23 cellular contexts compared by ENCODE assay signal in genomic region chr2:86281066-86281700, GRCh38. TPM values are rescaled to one million over a fixed set of nuclear protein-coding genes. Genes with fewer than 3 reads are reported as not detected.
"Had no signal": no experiment of that assay in that cellular context is flagged by ENCODE, and none has a peak within 500 bp of the region (broad histone marks: within the 10 kb centered on the region; RNA-seq: fewer than 3 reads in every experiment).

No MANE protein-coding gene starts in this region.

- H3K36me3 Mint-ChIP-seq: activated CD4-positive, alpha-beta memory T cell treated with anti-CD3 and anti-CD28 coated beads for 36 hours; activated naive CD4-positive, alpha-beta T cell treated with anti-CD3 and anti-CD28 coated beads, Interleukin-2, amount 50 U/mL, for 72 hours; naive B cell had no signal

- H3K4me1 Mint-ChIP-seq: activated B cell treated with CpG ODN at 0.5 μM for 24 hours, naive B cell had no signal

- H3K4me3 ChIP-seq: ascending aorta, dorsolateral prefrontal cortex, heart left ventricle, thyroid gland had no signal

- H3K36me3 ChIP-seq: heart left ventricle, thyroid gland had no signal

- DNase-seq: activated B cell treated with CpG ODN at 0.5 μM for 24 hours; activated CD4-positive, alpha-beta memory T cell treated with anti-CD3 and anti-CD28 coated beads for 36 hours; activated CD4-positive, alpha-beta T cell treated with anti-CD3 and anti-CD28 coated beads for 4 hours; activated gamma-delta T cell treated with Interleukin-2 at 50 U/mL for 16 hours; activated T-cell treated with anti-CD3 and anti-CD28 coated beads, Interleukin-2, amount 50 U/mL, for 1 hour; central memory CD4-positive, alpha-beta T cell; dorsolateral prefrontal cortex; effector memory CD8-positive, alpha-beta T cell; naive B cell; occipital lobe; retina; stimulated activated CD4-positive, alpha-beta T cell treated with anti-CD3 and anti-CD28 coated beads, Interleukin-12 subunit alpha, Interleukin-12 subunit beta, amount 100 ng/mL, for 4 hours; stimulated activated CD4-positive, alpha-beta T cell treated with anti-CD3 and anti-CD28 coated beads, Interleukin-4, amount 100 ng/mL, for 4 hours; stimulated activated naive CD8-positive, alpha-beta T cell treated with anti-CD3 and anti-CD28 coated beads, Interleukin-15, Interleukin-2, amounts not matched to agents 100 U/mL and 50 U/mL, for 24 hours; substantia nigra; T1000; thyroid gland had no signal

- H3K9me3 ChIP-seq: ascending aorta, heart left ventricle, thyroid gland had no signal

- ATAC-seq: activated naive CD4-positive, alpha-beta T cell treated with anti-CD3 and anti-CD28 coated beads, Interleukin-2, amount 50 U/mL, for 72 hours; effector memory CD8-positive, alpha-beta T cell; esophagus mucosa; stimulated activated naive CD8-positive, alpha-beta T cell treated with anti-CD3 and anti-CD28 coated beads, Interleukin-15, Interleukin-2, amounts not matched to agents 100 U/mL and 50 U/mL, for 24 hours had no signal

- H3K9me3 Mint-ChIP-seq: activated B cell treated with CpG ODN at 0.5 μM for 24 hours; activated CD4-positive, alpha-beta memory T cell treated with anti-CD3 and anti-CD28 coated beads for 36 hours; activated naive CD4-positive, alpha-beta T cell treated with anti-CD3 and anti-CD28 coated beads, Interleukin-2, amount 50 U/mL, for 72 hours; effector memory CD8-positive, alpha-beta T cell; naive B cell; neural crest cell; T-helper 1 cell treated with Interleukin-12 subunit alpha and Interleukin-12 subunit beta and Interleukin-4 antibody, amounts not matched to agents 30 μg/mL and 1 μg/mL, for 36 hours had no signal

- H3K27ac ChIP-seq: ascending aorta, thyroid gland had no signal

- H3K27ac Mint-ChIP-seq: activated B cell treated with CpG ODN at 0.5 μM for 24 hours; activated CD4-positive, alpha-beta memory T cell treated with anti-CD3 and anti-CD28 coated beads for 36 hours; activated naive CD4-positive, alpha-beta T cell treated with anti-CD3 and anti-CD28 coated beads, Interleukin-2, amount 50 U/mL, for 72 hours; effector memory CD8-positive, alpha-beta T cell; naive B cell; T-helper 1 cell treated with Interleukin-12 subunit alpha and Interleukin-12 subunit beta and Interleukin-4 antibody, amounts not matched to agents 30 μg/mL and 1 μg/mL, for 36 hours had no signal

- H3K4me3 Mint-ChIP-seq: activated B cell treated with CpG ODN at 0.5 μM for 24 hours; activated CD4-positive, alpha-beta memory T cell treated with anti-CD3 and anti-CD28 coated beads for 36 hours; effector memory CD8-positive, alpha-beta T cell; naive B cell; neural crest cell; T-helper 1 cell treated with Interleukin-12 subunit alpha and Interleukin-12 subunit beta and Interleukin-4 antibody, amounts not matched to agents 30 μg/mL and 1 μg/mL, for 36 hours had no signal

- H3K27me3 ChIP-seq: ascending aorta, dorsolateral prefrontal cortex, heart left ventricle, thyroid gland had no signal

RNA-seq across cellular contexts. Expression of gene REEP1, which starts 56.2 kb away (rescaled TPM):
- total RNA-seq: activated B cell treated with CpG ODN at 0.5 μM for 24 hours had no signal
